ENCODE assay signal across 16 cellular contexts in the genomic region with DNA sequence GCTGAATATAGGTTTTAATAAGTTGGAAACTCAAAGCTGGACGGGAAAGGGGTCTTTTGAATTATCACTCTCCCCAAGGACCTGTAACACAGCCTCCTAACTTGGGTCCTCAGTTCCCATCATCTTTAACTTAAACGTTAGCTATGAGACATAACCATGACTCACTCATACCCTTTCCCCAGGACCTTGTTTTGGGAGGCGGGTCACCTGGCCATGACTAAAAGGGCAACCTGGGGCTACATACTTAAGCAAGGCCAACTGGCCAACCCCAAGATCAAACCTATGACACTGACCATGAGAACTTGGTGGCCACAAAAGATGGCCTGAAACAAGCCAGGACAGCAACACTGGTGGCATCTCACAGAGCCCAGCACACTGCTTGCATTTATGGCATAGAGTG.
DNase-seq lines count a peak whose midpoint lies in the region; ATAC-seq and TF ChIP-seq lines count a peak whose summit lies in the region.
"Had no signal": no experiment of that assay in that cellular context is flagged by ENCODE, and none has a peak within 500 bp of the region (broad histone marks: within the 10 kb centered on the region; RNA-seq: fewer than 3 reads in every experiment).

No MANE protein-coding gene starts in this region.

- peaks cover 66% of the 10 kb centered on the region for H3K4me1 ChIP-seq in CD4-positive, alpha-beta memory T cell (ENCODE audit: insufficient read depth, low read length)
- H3K4me1 ChIP-seq in mucosa of rectum (ENCODE audit: control insufficient read depth in 2 of 2, insufficient read depth in 2 of 2, low read length in 2 of 2): no peaks in the 10 kb centered on the region
- no peaks in the 10 kb centered on the region for H3K4me1 ChIP-seq in colonic mucosa
- H3K4me1 ChIP-seq in right cardiac atrium (ENCODE audit: control insufficient read depth, insufficient read depth, low read length): peaks cover 3% of the 10 kb centered on the region
- H3K4me1 ChIP-seq in GM23338 (ENCODE audit: insufficient read depth): peaks cover 14% of the 10 kb centered on the region; the same call in 1 of the 2 replicates
- H3K4me1 ChIP-seq: BE2C, prostate gland had no signal

- peaks cover 0 to 1% (median 0%) of the 10 kb centered on the region in 8 donors for H3K9me3 Mint-ChIP-seq in CD4-positive, alpha-beta memory T cell
- no peaks in the 10 kb centered on the region for H3K9me3 Mint-ChIP-seq in activated T-helper 1 cell treated with anti-CD3 and anti-CD28 coated beads, Interleukin-12 subunit alpha, Interleukin-12 subunit beta, Interleukin-2, Interleukin-4 antibody, amounts not matched to agents 30 ng/mL and 10 ng/mL and 1 ng/mL, durations not matched to agents 14 hours and 24 hours and 36 hours
- no peaks in the 10 kb centered on the region; the same call in 2 of the 3 replicates for H3K9me3 Mint-ChIP-seq in GM23338

- no peaks in the 10 kb centered on the region for H3K27me3 Mint-ChIP-seq in CD4-positive, alpha-beta memory T cell
- no peaks in the 10 kb centered on the region for H3K27me3 Mint-ChIP-seq in activated T-helper 1 cell treated with anti-CD3 and anti-CD28 coated beads, Interleukin-12 subunit alpha, Interleukin-12 subunit beta, Interleukin-2, Interleukin-4 antibody, amounts not matched to agents 30 ng/mL and 10 ng/mL and 1 ng/mL, durations not matched to agents 14 hours and 24 hours and 36 hours (ENCODE audit: insufficient read depth)
- H3K27me3 Mint-ChIP-seq in GM23338 (ENCODE audit: insufficient read depth, low read depth, poor library complexity): peaks cover 4% of the 10 kb centered on the region

- peak in 1 of 5 donors; percentile 65 for DNase-seq in CD4-positive, alpha-beta memory T cell
- DNase-seq in activated T-helper 1 cell treated with anti-CD3 and anti-CD28 coated beads, Interleukin-12 subunit alpha, Interleukin-12 subunit beta, Interleukin-2, Interleukin-4 antibody, amounts not matched to agents 30 ng/mL and 10 ng/mL and 1 ng/mL, durations not matched to agents 14 hours and 24 hours and 36 hours (ENCODE audit: low spot score): no peak
- DNase-seq in colonic mucosa: no peak
- no peak for DNase-seq in right cardiac atrium
- DNase-seq in GM23338 (ENCODE audit: low spot score): no peak
- DNase-seq: activated effector memory CD4-positive, alpha-beta T cell treated with anti-CD3 and anti-CD28 coated beads, Interleukin-2, amount 50 U/mL, for 16 hours; BE2C; glutamatergic neuron; mucosa of descending colon; NCI-H1105; NCI-H2227 treated with DMSO at 0.1 percent for 48 hours had no signal

- WGBS in right cardiac atrium: 93% methylated on average over 3 of the region's 3 CpGs

- peak overlapping the region; percentile 90 to 96 (median 93) for H3K4me3 Mint-ChIP-seq in CD4-positive, alpha-beta memory T cell
- H3K4me3 Mint-ChIP-seq in activated T-helper 1 cell treated with anti-CD3 and anti-CD28 coated beads, Interleukin-12 subunit alpha, Interleukin-12 subunit beta, Interleukin-2, Interleukin-4 antibody, amounts not matched to agents 30 ng/mL and 10 ng/mL and 1 ng/mL, durations not matched to agents 14 hours and 24 hours and 36 hours: peak overlapping the region; percentile 88
- H3K4me3 Mint-ChIP-seq in GM23338: no peak overlapping the region

- no peaks in the 10 kb centered on the region for H3K9me3 ChIP-seq in CD4-positive, alpha-beta memory T cell (ENCODE audit: control insufficient read depth in 1 of 2, low read length in 2 of 2)
- H3K9me3 ChIP-seq in mucosa of rectum (ENCODE audit: control insufficient read depth in 2 of 2, low read length in 2 of 2) (no peaks in the 10 kb centered on the region), colonic mucosa (no peaks in the 10 kb centered on the region), right cardiac atrium (ENCODE audit: control insufficient read depth, low read length) (no peaks in the 10 kb centered on the region)
- H3K9me3 ChIP-seq: BE2C, mucosa of descending colon, prostate gland had no signal

- H3K9me2 ChIP-seq in GM23338 (ENCODE audit: insufficient read depth): no peaks in the 10 kb centered on the region

- no peak overlapping the region for H3K4me2 ChIP-seq in GM23338

- intact Hi-C loops in CD4-positive, alpha-beta memory T cell (cut with micrococcal nuclease): loop anchor here (2.0 to 5.0 kb wide), 3 partner anchors 26 to 116 kb away; no protein-coding TSS in a partner anchor
- intact Hi-C loops in activated T-helper 1 cell treated with anti-CD3 and anti-CD28 coated beads, Interleukin-12 subunit alpha, Interleukin-12 subunit beta, Interleukin-2, Interleukin-4 antibody, amounts not matched to agents 30 ng/mL and 10 ng/mL and 1 ng/mL, durations not matched to agents 14 hours and 24 hours and 36 hours (cut with micrococcal nuclease): loop anchor here (2.0 to 5.0 kb wide), 4 partner anchors 22 to 171 kb away; no protein-coding TSS in a partner anchor
- intact Hi-C loops in colonic mucosa (cut with DNase I): no loop called here
- intact Hi-C loops in right cardiac atrium (cut with DNase I): no loop called here

- peak overlapping the region; percentile 55 to 68 for H3K4me3 ChIP-seq in CD4-positive, alpha-beta memory T cell (ENCODE audit: low read length in 2 of 2)
- H3K4me3 ChIP-seq in GM12875 (ENCODE audit: low read depth, low read length) (peak overlapping the region; percentile 38), mucosa of rectum (ENCODE audit: low read length in 2 of 2) (peak overlapping the region in 1 of 2 donors; percentile 23), colonic mucosa (no peak overlapping the region), right cardiac atrium (ENCODE audit: low read length) (no peak overlapping the region), GM23338 (no peak overlapping the region)
- H3K4me3 ChIP-seq: mucosa of descending colon, prostate gland, SK-N-MC had no signal

- H3F3A ChIP-seq in GM23338 (replicated peaks; ENCODE audit: low read depth): no peaks in the 10 kb centered on the region

- POLR2A ChIA-PET in CD4-positive, alpha-beta memory T cell (lab: Charles Lee; ENCODE audit: partially characterized antibody): interaction anchor here (0.7 to 5.0 kb wide), 15 partner anchors 10 to 118 kb away, joined by 3 to 109 read pairs (median 5); no protein-coding TSS in a partner anchor

- ATAC-seq in GM19023 (IDR thresholded peaks at IDR 0.05; ENCODE audit: unreplicated experiment) (no peak), right cardiac atrium (no peak), GM23338 (no peak)
- ATAC-seq: mucosa of descending colon had no signal

- peak overlapping the region; percentile 68 for H3K27ac ChIP-seq in CD4-positive, alpha-beta memory T cell (ENCODE audit: low read depth, low read length)
- H3K27ac ChIP-seq in mucosa of rectum (ENCODE audit: low read depth in 2 of 2, low read length in 2 of 2) (peak overlapping the region in 1 of 2 donors; percentile 52), colonic mucosa (no peak overlapping the region), right cardiac atrium (ENCODE audit: low read length) (no peak overlapping the region), GM23338 (ENCODE audit: low read depth) (no peak overlapping the region)
- H3K27ac ChIP-seq: prostate gland, SK-N-MC had no signal

- H3K9ac ChIP-seq in mucosa of rectum (ENCODE audit: low read depth in 1 of 2, low read length in 2 of 2) (peak overlapping the region; percentile 3 to 52), colonic mucosa (ENCODE audit: low read depth in 2 of 2, low read length in 2 of 2) (no peak overlapping the region)

- no peaks in the 10 kb centered on the region for H3K27me3 ChIP-seq in CD4-positive, alpha-beta memory T cell (ENCODE audit: insufficient read depth, low read length)
- H3K27me3 ChIP-seq in mucosa of rectum (ENCODE audit: control insufficient read depth in 2 of 2, insufficient read depth in 2 of 2, low read length in 2 of 2): peaks cover 0 to 4% of the 10 kb centered on the region in 2 donors
- H3K27me3 ChIP-seq in colonic mucosa: no peaks in the 10 kb centered on the region
- no peaks in the 10 kb centered on the region for H3K27me3 ChIP-seq in right cardiac atrium (ENCODE audit: control insufficient read depth, insufficient read depth)
- H3K27me3 ChIP-seq in GM23338 (ENCODE audit: insufficient read depth): no peaks in the 10 kb centered on the region
- H3K27me3 ChIP-seq: BE2C had no signal

- peaks cover 7 to 42% of the 10 kb centered on the region in 2 donors for H3K36me3 Mint-ChIP-seq in CD4-positive, alpha-beta memory T cell
- H3K36me3 Mint-ChIP-seq in activated T-helper 1 cell treated with anti-CD3 and anti-CD28 coated beads, Interleukin-12 subunit alpha, Interleukin-12 subunit beta, Interleukin-2, Interleukin-4 antibody, amounts not matched to agents 30 ng/mL and 10 ng/mL and 1 ng/mL, durations not matched to agents 14 hours and 24 hours and 36 hours (ENCODE audit: low read depth): peaks cover 17% of the 10 kb centered on the region
- no peaks in the 10 kb centered on the region for H3K36me3 Mint-ChIP-seq in GM23338 (ENCODE audit: low read depth)

- no peaks in the 10 kb centered on the region for H4K20me1 ChIP-seq in GM23338 (replicated peaks; ENCODE audit: insufficient read depth)

- H3K27ac Mint-ChIP-seq in CD4-positive, alpha-beta memory T cell: peak overlapping the region; percentile 88 to 98 (median 95)
- peak overlapping the region; percentile 95 for H3K27ac Mint-ChIP-seq in activated T-helper 1 cell treated with anti-CD3 and anti-CD28 coated beads, Interleukin-12 subunit alpha, Interleukin-12 subunit beta, Interleukin-2, Interleukin-4 antibody, amounts not matched to agents 30 ng/mL and 10 ng/mL and 1 ng/mL, durations not matched to agents 14 hours and 24 hours and 36 hours
- H3K27ac Mint-ChIP-seq in GM23338: no peak overlapping the region

- TF ChIP-seq CTCF in GM12875 (IDR thresholded peaks at IDR 0.05; ENCODE audit: borderline replicate concordance, insufficient read depth, low read depth, low read length) (no peak), colonic mucosa (IDR thresholded peaks at IDR 0.05) (no peak), GM23338 (conservative IDR thresholded peaks at IDR 0.05; ENCODE audit: low read depth in 2 of 2) (no peak)

- H3K79me2 ChIP-seq in GM23338 (replicated peaks; ENCODE audit: insufficient read depth): no peaks in the 10 kb centered on the region

- H2AFZ ChIP-seq in GM23338: no peak overlapping the region

- CTCF ChIA-PET in CD4-positive, alpha-beta memory T cell (lab: Charles Lee; ENCODE audit: partially characterized antibody): interaction anchor here (0.7 to 2.7 kb wide), 6 partner anchors 14 to 178 kb away, joined by 3 to 13 read pairs (median 4); no protein-coding TSS in a partner anchor

- no peaks in the 10 kb centered on the region for H3K36me3 ChIP-seq in CD4-positive, alpha-beta memory T cell (ENCODE audit: insufficient read depth, low read length)
- H3K36me3 ChIP-seq in mucosa of rectum (ENCODE audit: control insufficient read depth in 2 of 2, insufficient read depth in 2 of 2, low read length in 2 of 2) (no peaks in the 10 kb centered on the region), colonic mucosa (no peaks in the 10 kb centered on the region), GM23338 (ENCODE audit: insufficient read depth) (no peaks in the 10 kb centered on the region)
- H3K36me3 ChIP-seq: BE2C, prostate gland had no signal

- H3K4me1 Mint-ChIP-seq in CD4-positive, alpha-beta memory T cell: peaks cover 39 to 82% (median 51%) of the 10 kb centered on the region in 4 donors
- peaks cover 76% of the 10 kb centered on the region for H3K4me1 Mint-ChIP-seq in activated T-helper 1 cell treated with anti-CD3 and anti-CD28 coated beads, Interleukin-12 subunit alpha, Interleukin-12 subunit beta, Interleukin-2, Interleukin-4 antibody, amounts not matched to agents 30 ng/mL and 10 ng/mL and 1 ng/mL, durations not matched to agents 14 hours and 24 hours and 36 hours (ENCODE audit: low read depth)
- H3K4me1 Mint-ChIP-seq in GM23338: peaks cover 40% of the 10 kb centered on the region

Comparison
In these comparisons a context has a peak if more than half of its experiments do, and no peak if none do; other contexts are left out.
1. H3K4me3 ChIP-seq: peak in CD4-positive, alpha-beta memory T cell (2 of 2) and GM12875 (single experiment); none in colonic mucosa (single experiment), right cardiac atrium (single experiment) and GM23338 (single experiment).
2. H3K9ac ChIP-seq: peak in mucosa of rectum (2 of 2); none in colonic mucosa (0 of 2).
3. intact Hi-C loops: an anchor here in CD4-positive, alpha-beta memory T cell (2.0 to 5.0 kb wide) and activated T-helper 1 cell treated with anti-CD3 and anti-CD28 coated beads, Interleukin-12 subunit alpha, Interleukin-12 subunit beta, Interleukin-2, Interleukin-4 antibody, amounts not matched to agents 30 ng/mL and 10 ng/mL and 1 ng/mL, durations not matched to agents 14 hours and 24 hours and 36 hours (2.0 to 5.0 kb wide); none called in colonic mucosa and right cardiac atrium.